ENCODE assay signal across 6 cellular contexts in the genomic region with DNA sequence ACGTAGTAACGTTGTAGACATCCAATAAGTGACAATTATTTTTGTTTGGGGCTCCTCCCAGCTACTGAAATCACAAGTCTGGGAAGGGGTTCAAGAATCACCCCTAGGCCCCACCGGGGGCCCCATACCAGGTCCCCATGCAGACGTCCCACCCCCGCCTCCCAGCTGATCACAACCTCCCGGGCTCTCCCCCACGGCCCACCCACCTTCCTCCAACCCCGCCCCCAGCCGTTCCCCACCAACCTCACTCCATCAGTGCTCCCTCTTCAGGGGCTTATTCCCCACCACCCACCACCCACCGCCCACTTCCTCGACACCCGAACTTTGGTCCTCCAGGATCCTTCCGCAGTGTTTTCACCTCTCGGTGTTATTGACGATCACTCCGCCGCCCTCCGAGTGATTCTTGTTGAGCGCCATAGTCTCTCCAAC. TPM values are rescaled to one million over a fixed set of nuclear protein-coding genes. Genes with fewer than 3 reads are reported as not detected.
DNase-seq lines count a peak whose midpoint lies in the region; ATAC-seq and TF ChIP-seq lines count a peak whose summit lies in the region.

No MANE protein-coding gene starts in this region.

- TF ChIP-seq CTCF in Loucy (conservative IDR thresholded peaks at IDR 0.05; ENCODE audit: low read length) (no peak), fibroblast of villous mesenchyme (IDR thresholded peaks at IDR 0.05; ENCODE audit: insufficient read depth, low read depth, low read length) (no peak)

- no peak for ATAC-seq in HG03520 (IDR thresholded peaks at IDR 0.05; ENCODE audit: unreplicated experiment)
- no peak for ATAC-seq in GM21367 (IDR thresholded peaks at IDR 0.05; ENCODE audit: unreplicated experiment)

- peak overlapping the region; percentile 89 for H3K4me3 ChIP-seq in Loucy (ENCODE audit: low read length, poor library complexity, severe bottlenecking)
- H3K4me3 ChIP-seq in fibroblast of villous mesenchyme (ENCODE audit: low read depth, low read length), result peak overlapping the region; percentile 75
- peak overlapping the region; percentile 73 to 89 (median 86) for H3K4me3 ChIP-seq in subcutaneous abdominal adipose tissue (ENCODE audit: low read depth in 1 of 5, low read length in 5 of 5)

- H3K27ac ChIP-seq in subcutaneous abdominal adipose tissue (ENCODE audit: low read depth, low read length), result peak overlapping the region; percentile 94

- peak overlapping the region; percentile 99 for H3K4me2 ChIP-seq in Loucy (ENCODE audit: low read depth, low read length, poor library complexity, severe bottlenecking)

- H3K27me3 ChIP-seq in Loucy (ENCODE audit: insufficient read depth, low read length, poor library complexity, severe bottlenecking) (no peaks in the 10 kb centered on the region), subcutaneous abdominal adipose tissue (ENCODE audit: control insufficient read depth in 5 of 5, insufficient read depth in 4 of 5, low read length in 5 of 5) (peaks cover 0 to 2% (median 0%) of the 10 kb centered on the region in 5 donors)

- no peaks in the 10 kb centered on the region for H3K9me2 ChIP-seq in Loucy (replicated peaks; ENCODE audit: low read depth, low read length)

- H3K36me3 ChIP-seq in Loucy (ENCODE audit: insufficient read depth, low read length) (peaks cover 4% of the 10 kb centered on the region; the same call in 1 of the 2 replicates), subcutaneous abdominal adipose tissue (ENCODE audit: control insufficient read depth in 5 of 5, insufficient read depth in 5 of 5, low read length in 5 of 5) (peaks cover 0 to 17% (median 14%) of the 10 kb centered on the region in 5 donors)

- H3K9ac ChIP-seq in Loucy (ENCODE audit: low read depth, low read length, poor library complexity, severe bottlenecking), result peak overlapping the region; percentile 78
- H3K9ac ChIP-seq in subcutaneous abdominal adipose tissue (ENCODE audit: low read length in 5 of 5), result peak overlapping the region; percentile 68 to 96 (median 90)

- peaks cover 7% of the 10 kb centered on the region for H4K20me1 ChIP-seq in Loucy (ENCODE audit: insufficient read depth, low read length, poor library complexity, severe bottlenecking)

- H3K79me2 ChIP-seq in Loucy (ENCODE audit: insufficient read depth, low read length), result peaks cover 24% of the 10 kb centered on the region

- H3K4me1 ChIP-seq in Loucy (ENCODE audit: insufficient read depth, low read length, poor library complexity, severe bottlenecking), result peaks cover 30% of the 10 kb centered on the region
- H3K4me1 ChIP-seq in subcutaneous abdominal adipose tissue (ENCODE audit: control insufficient read depth in 5 of 5, insufficient read depth in 5 of 5, low read length in 5 of 5), result peaks cover 15 to 54% (median 42%) of the 10 kb centered on the region in 5 donors

- H2AFZ ChIP-seq in Loucy (ENCODE audit: low read length), result peak overlapping the region; percentile 30; the same call in 1 of the 2 replicates

- DNase-seq in fibroblast of villous mesenchyme (ENCODE audit: low read depth), result no peak
- no peak for DNase-seq in DMS53 treated with DMSO at 0.1 percent for 48 hours (lab: John Stamatoyannopoulos, UW; ENCODE audit: unreplicated experiment)

- H3K9me3 ChIP-seq in Loucy (ENCODE audit: insufficient read depth, low read depth, low read length) (no peaks in the 10 kb centered on the region), subcutaneous abdominal adipose tissue (ENCODE audit: control insufficient read depth in 5 of 5, low read length in 5 of 5) (no peaks in the 10 kb centered on the region)

- peaks cover 6% of the 10 kb centered on the region; the same call in 1 of the 2 replicates for H3F3A ChIP-seq in Loucy (ENCODE audit: low read depth)

RNA-seq across cellular contexts. Expression of a gene that starts 0.2 kb away (rescaled TPM):
- 18.4 and 26.8 TPM in 2 replicates for total RNA-seq in fibroblast of villous mesenchyme

RNA-seq across cellular contexts. Expression of a gene that starts 10.7 kb away (rescaled TPM):
- 0.86 and 1.6 TPM in 2 replicates for total RNA-seq in fibroblast of villous mesenchyme

RNA-seq across cellular contexts. Expression of a gene that starts 23.5 kb away (rescaled TPM):
- 13.5 and 15.1 TPM in 2 replicates for total RNA-seq in fibroblast of villous mesenchyme

RNA-seq across cellular contexts. Expression of a gene that starts 41.9 kb away (rescaled TPM):
- total RNA-seq in fibroblast of villous mesenchyme, result 21.9 and 22.5 TPM in 2 replicates

RNA-seq across cellular contexts. Expression of a gene that starts 49.8 kb away (rescaled TPM):
- total RNA-seq in fibroblast of villous mesenchyme, result 33.7 and 45.1 TPM in 2 replicates
